Comparison of ENCODE assay signal across 1 cellular context in genomic region chr1:150280138-150280707, GRCh38.
TF ChIP-seq lines count a peak whose summit lies in the region.

No MANE protein-coding gene starts in this region.

TF ChIP-seq in liver, 16 proteins besides CTCF, POLR2A, EP300 and RAD21 (continued from another document):
- TF ChIP-seq REST (IDR thresholded peaks at IDR 0.05) (peak; percentile 69), TAF1 (conservative IDR thresholded peaks at IDR 0.05) (peak; percentile 51), SP1 (IDR thresholded peaks at IDR 0.05) (peak; percentile 85), RXRA (IDR thresholded peaks at IDR 0.05) (peak; percentile 72 to 73), EGR1 (IDR thresholded peaks at IDR 0.05; ENCODE audit: low read depth in 2 of 2) (peak in 1 of 2 donors; percentile 15), FOXA1 (IDR thresholded peaks at IDR 0.05) (peak; percentile 14), MAX (IDR thresholded peaks at IDR 0.05) (peak; percentile 47), FOXA2 (IDR thresholded peaks at IDR 0.05) (no peak), GABPA (IDR thresholded peaks at IDR 0.05 in 1 of 2, conservative IDR thresholded peaks at IDR 0.05 in 1 of 2) (peak in 1 of 2 donors; percentile 38), HNF4G (IDR thresholded peaks at IDR 0.05) (peak; percentile 65), YY1 (IDR thresholded peaks at IDR 0.05) (peak; percentile 95), HNF4A (conservative IDR thresholded peaks at IDR 0.05) (peak; percentile 89 to 91), NR2F2 (IDR thresholded peaks at IDR 0.05) (no peak), JUND (IDR thresholded peaks at IDR 0.05) (peak; percentile 32 to 43), ZBTB33 (IDR thresholded peaks at IDR 0.05) (no peak)
